Comparison of ENCODE assay signal across 8 cellular contexts in genomic region chr1:154628122-154628405, GRCh38. TPM values are rescaled to one million over a fixed set of nuclear protein-coding genes. Genes with fewer than 3 reads are reported as not detected.
DNase-seq lines count a peak whose midpoint lies in the region; ATAC-seq, FAIRE-seq and TF ChIP-seq lines count a peak whose summit lies in the region.

No MANE protein-coding gene starts in this region.

- H3K9me3 Mint-ChIP-seq in HFFc6, result peaks cover 7% of the 10 kb centered on the region; the same call in 1 of the 2 replicates
- peaks cover 14% of the 10 kb centered on the region for H3K9me3 Mint-ChIP-seq in activated naive CD8-positive, alpha-beta T cell treated with anti-CD3 and anti-CD28 coated beads, Interleukin-2, amount 50 U/mL, for 24 hours

- TF ChIP-seq CTCF in HFFc6 (IDR thresholded peaks at IDR 0.05), result no peak

- peaks cover 2% of the 10 kb centered on the region for H3K36me3 Mint-ChIP-seq in HFFc6 (ENCODE audit: low read depth)
- peaks cover 25% of the 10 kb centered on the region for H3K36me3 Mint-ChIP-seq in activated naive CD8-positive, alpha-beta T cell treated with anti-CD3 and anti-CD28 coated beads, Interleukin-2, amount 50 U/mL, for 24 hours (ENCODE audit: low read depth)

- peak overlapping the region; percentile 92 for H3K4me3 Mint-ChIP-seq in HFFc6
- H3K4me3 Mint-ChIP-seq in activated naive CD8-positive, alpha-beta T cell treated with anti-CD3 and anti-CD28 coated beads, Interleukin-2, amount 50 U/mL, for 24 hours, result peak overlapping the region; percentile 95

- FAIRE-seq in A204.1 (lab: Jason Lieb, UNC) (peak; percentile 3), islet of Langerhans (lab: Jason Lieb, UNC) (peak; percentile 93)

- peaks cover 8% of the 10 kb centered on the region for H3K27me3 Mint-ChIP-seq in HFFc6 (ENCODE audit: insufficient read depth)
- H3K27me3 Mint-ChIP-seq in activated naive CD8-positive, alpha-beta T cell treated with anti-CD3 and anti-CD28 coated beads, Interleukin-2, amount 50 U/mL, for 24 hours, result peaks cover 4% of the 10 kb centered on the region

- peaks cover 45% of the 10 kb centered on the region for H3K4me1 Mint-ChIP-seq in HFFc6 (ENCODE audit: low read depth)
- H3K4me1 Mint-ChIP-seq in activated naive CD8-positive, alpha-beta T cell treated with anti-CD3 and anti-CD28 coated beads, Interleukin-2, amount 50 U/mL, for 24 hours, result peaks cover 45% of the 10 kb centered on the region

- DNase-seq in HFFc6 (no peak), inferior parietal cortex (ENCODE audit: extremely low spot score) (no peak)
- no peak for DNase-seq in activated naive CD8-positive, alpha-beta T cell treated with anti-CD3 and anti-CD28 coated beads, Interleukin-2, amount 50 U/mL, for 24 hours

- peak; percentile 9 for ATAC-seq in activated naive CD8-positive, alpha-beta T cell treated with anti-CD3 and anti-CD28 coated beads, Interleukin-2, amount 50 U/mL, for 24 hours
- ATAC-seq in HG03196 (IDR thresholded peaks at IDR 0.05; ENCODE audit: unreplicated experiment) (no peak), GM21723 (IDR thresholded peaks at IDR 0.05; ENCODE audit: unreplicated experiment) (no peak)

- peak overlapping the region; percentile 47 for H3K27ac ChIP-seq in temporal lobe (ENCODE audit: low read depth, low read length)

- H3K27ac Mint-ChIP-seq in HFFc6, result peak overlapping the region; percentile 99
- H3K27ac Mint-ChIP-seq in activated naive CD8-positive, alpha-beta T cell treated with anti-CD3 and anti-CD28 coated beads, Interleukin-2, amount 50 U/mL, for 24 hours, result peak overlapping the region; percentile 99

RNA-seq across cellular contexts. Expression of gene ADAR, which starts 20.1 kb away (rescaled TPM):
- 100 to 1,000 TPM; 122 to 136 (median 126) TPM for total RNA-seq in HFFc6 (2021; fragmentation: NEBNext Ultra II Directional; extraction: Animal tissue kit (Norgen Biotek cat#: 25700))
- 68.4 TPM for total RNA-seq in temporal lobe
